19 cellular contexts compared by ENCODE assay signal in genomic region chr1:223259462-223259861, GRCh38.
"Had no signal": no experiment of that assay in that cellular context is flagged by ENCODE, and none has a peak within 500 bp of the region (broad histone marks: within the 10 kb centered on the region; RNA-seq: fewer than 3 reads in every experiment).

No MANE protein-coding gene starts in this region.

- H3K9me3 ChIP-seq: MG63, Peyer's patch, SJSA1 had no signal

- H3K36me3 ChIP-seq: MG63, Peyer's patch, SJSA1 had no signal

- H3K4me1 ChIP-seq: Peyer's patch had no signal

- H3K27ac ChIP-seq: Peyer's patch, SJSA1, SK-N-MC had no signal

- DNase-seq: KBM-7, MG63, NCI-H1092, NCI-H1105 treated with DMSO at 0.1 percent for 48 hours, NCI-H1417 treated with DMSO at 0.1 percent for 48 hours, NCI-H146, NCI-H1694 treated with DMSO at 0.1 percent for 48 hours, NCI-H1930, NCI-H2081 treated with DMSO at 0.1 percent for 48 hours, NCI-H2171, NCI-H446, NCI-H510A, NCI-H524 treated with DMSO at 0.1 percent for 48 hours, NCI-H774, Peyer's patch, SIG-M5 had no signal

- H3K4me3 ChIP-seq: MG63, Peyer's patch, SJSA1, SK-N-MC had no signal

- H3K27me3 ChIP-seq: MG63, Peyer's patch, SJSA1 had no signal

- ATAC-seq: Right ventricle myocardium inferior had no signal
